Comparison of ENCODE assay signal across 39 cellular contexts in the genomic region with DNA sequence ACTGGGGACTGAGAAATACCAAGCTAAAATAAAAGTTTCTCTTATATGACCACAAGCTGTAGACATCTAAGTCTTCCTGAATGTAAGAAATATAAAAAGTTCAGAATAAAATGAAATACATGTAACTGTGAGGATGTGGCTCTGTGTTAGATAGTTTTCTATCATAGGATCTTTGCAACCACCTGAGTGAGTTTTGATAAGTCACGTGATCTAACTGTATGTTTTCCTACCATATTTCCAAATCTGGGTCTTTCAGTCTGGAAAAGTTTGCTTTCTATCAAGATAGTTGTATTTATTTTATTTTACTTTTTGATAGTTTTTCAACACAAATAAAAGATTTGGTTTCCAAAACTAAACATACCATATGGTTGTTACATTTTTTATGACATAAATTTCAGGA.
"Had no signal": no experiment of that assay in that cellular context is flagged by ENCODE, and none has a peak within 500 bp of the region (broad histone marks: within the 10 kb centered on the region; RNA-seq: fewer than 3 reads in every experiment).

No MANE protein-coding gene starts in this region.

- H3K4me1 ChIP-seq: adrenal gland, ascending aorta, body of pancreas, breast epithelium had no signal

- H3K36me3 ChIP-seq: adrenal gland, ascending aorta, brain microvascular endothelial cell, breast epithelium, cardiac muscle cell had no signal

- H3K9me3 ChIP-seq: adrenal gland, ascending aorta, body of pancreas, breast epithelium had no signal

- H3K4me1 Mint-ChIP-seq: activated naive CD4-positive, alpha-beta T cell treated with anti-CD3 and anti-CD28 coated beads, Interleukin-2, amount 10 ng/mL, durations not matched to agents 7 days and 5 days; activated naive CD4-positive, alpha-beta T cell treated with anti-CD3 and anti-CD28 coated beads, Interleukin-2, amount 50 U/mL, for 24 hours; activated naive CD8-positive, alpha-beta T cell treated with anti-CD3 and anti-CD28 coated beads for 36 hours; activated naive CD8-positive, alpha-beta T cell treated with anti-CD3 and anti-CD28 coated beads, Interleukin-2, amount 10 ng/mL, durations not matched to agents 7 days and 5 days; activated naive CD8-positive, alpha-beta T cell treated with anti-CD3 and anti-CD28 coated beads, Interleukin-2, amount 50 U/mL, for 24 hours; activated T-helper 17 cell treated with anti-CD3 and anti-CD28 coated beads, Interleukin-2, amount 50 U/mL, for 72 hours; brain; central memory CD8-positive, alpha-beta T cell had no signal

- ATAC-seq: activated naive CD4-positive, alpha-beta T cell treated with anti-CD3 and anti-CD28 coated beads, Interleukin-2, amount 50 U/mL, for 72 hours; activated naive CD8-positive, alpha-beta T cell treated with anti-CD3 and anti-CD28 coated beads, Interleukin-2, amount 50 U/mL, for 24 hours; activated T-cell treated with anti-CD3 and anti-CD28 coated beads, Interleukin-2, amount 50 U/mL, for 4 hours; activated T-cell treated with anti-CD3 and anti-CD28 coated beads, Interleukin-2, amount 50 U/mL, for 72 hours; activated T-helper 17 cell treated with anti-CD3 and anti-CD28 coated beads, Interleukin-2, amount 50 U/mL, for 72 hours; body of pancreas had no signal

- H3K27me3 Mint-ChIP-seq: activated naive CD4-positive, alpha-beta T cell treated with anti-CD3 and anti-CD28 coated beads, Interleukin-2, amount 10 ng/mL, durations not matched to agents 7 days and 5 days; activated naive CD4-positive, alpha-beta T cell treated with anti-CD3 and anti-CD28 coated beads, Interleukin-2, amount 50 U/mL, for 24 hours; activated naive CD8-positive, alpha-beta T cell; activated naive CD8-positive, alpha-beta T cell treated with anti-CD3 and anti-CD28 coated beads for 36 hours; activated naive CD8-positive, alpha-beta T cell treated with anti-CD3 and anti-CD28 coated beads, Interleukin-2, amount 10 ng/mL, durations not matched to agents 7 days and 5 days; activated naive CD8-positive, alpha-beta T cell treated with anti-CD3 and anti-CD28 coated beads, Interleukin-2, amount 50 U/mL, for 24 hours; activated T-cell treated with anti-CD3 and anti-CD28 coated beads, Interleukin-2, amount 50 U/mL, for 24 hours; activated T-helper 17 cell treated with anti-CD3 and anti-CD28 coated beads, Interleukin-2, amount 50 U/mL, for 72 hours; central memory CD8-positive, alpha-beta T cell had no signal

- H3K9me3 Mint-ChIP-seq: activated naive CD4-positive, alpha-beta T cell treated with anti-CD3 and anti-CD28 coated beads, Interleukin-2, amount 10 ng/mL, durations not matched to agents 7 days and 5 days; activated naive CD4-positive, alpha-beta T cell treated with anti-CD3 and anti-CD28 coated beads, Interleukin-2, amount 50 U/mL, for 24 hours; activated naive CD8-positive, alpha-beta T cell treated with anti-CD3 and anti-CD28 coated beads, Interleukin-2, amount 10 ng/mL, durations not matched to agents 7 days and 5 days; activated T-cell treated with anti-CD3 and anti-CD28 coated beads, Interleukin-2, amount 50 U/mL, for 24 hours; activated T-cell treated with anti-CD3 and anti-CD28 coated beads, Interleukin-2, amount 50 U/mL, for 4 hours; brain; central memory CD8-positive, alpha-beta T cell had no signal

- H3K27me3 ChIP-seq: adrenal gland, ascending aorta, body of pancreas, brain microvascular endothelial cell, breast epithelium, cardiac muscle cell had no signal

- H3K27ac Mint-ChIP-seq: activated naive CD4-positive, alpha-beta T cell treated with anti-CD3 and anti-CD28 coated beads for 36 hours; activated naive CD4-positive, alpha-beta T cell treated with anti-CD3 and anti-CD28 coated beads, Interleukin-2, amount 10 ng/mL, durations not matched to agents 7 days and 5 days; activated naive CD4-positive, alpha-beta T cell treated with anti-CD3 and anti-CD28 coated beads, Interleukin-2, amount 50 U/mL, for 24 hours; activated naive CD4-positive, alpha-beta T cell treated with anti-CD3 and anti-CD28 coated beads, Interleukin-2, amount 50 U/mL, for 72 hours; activated naive CD8-positive, alpha-beta T cell; activated naive CD8-positive, alpha-beta T cell treated with anti-CD3 and anti-CD28 coated beads for 36 hours; activated naive CD8-positive, alpha-beta T cell treated with anti-CD3 and anti-CD28 coated beads, Interleukin-2, amount 10 ng/mL, durations not matched to agents 7 days and 5 days; activated naive CD8-positive, alpha-beta T cell treated with anti-CD3 and anti-CD28 coated beads, Interleukin-2, amount 50 U/mL, for 24 hours; activated T-cell treated with anti-CD3 and anti-CD28 coated beads, Interleukin-2, amount 50 U/mL, for 24 hours; activated T-cell treated with anti-CD3 and anti-CD28 coated beads, Interleukin-2, amount 50 U/mL, for 72 hours; activated T-helper 17 cell treated with anti-CD3 and anti-CD28 coated beads, Interleukin-2, amount 50 U/mL, for 72 hours; activated T-helper 2 cell treated with anti-CD3 and anti-CD28 coated beads, Interferon-gamma antibody, Interleukin-2, Interleukin-4, amounts not matched to agents 10 μg/mL and 5 μg/mL and 100 μg/mL, durations not matched to agents 14 hours and 24 hours and 36 hours; brain had no signal

- DNase-seq: activated effector memory CD4-positive, alpha-beta T cell treated with anti-CD3 and anti-CD28 coated beads, Interleukin-2, amount 50 U/mL, for 16 hours; activated effector memory CD4-positive, alpha-beta T cell treated with Interleukin-2 at 50 U/mL for 16 hours; activated gamma-delta T cell; activated gamma-delta T cell treated with Interleukin-2 at 50 U/mL for 16 hours; activated naive CD4-positive, alpha-beta T cell; activated naive CD4-positive, alpha-beta T cell treated with anti-CD3 and anti-CD28 coated beads for 36 hours; activated naive CD4-positive, alpha-beta T cell treated with anti-CD3 and anti-CD28 coated beads, Interleukin-2, amount 10 ng/mL, durations not matched to agents 7 days and 5 days; activated naive CD4-positive, alpha-beta T cell treated with anti-CD3 and anti-CD28 coated beads, Interleukin-2, amount 50 U/mL, for 16 hours; activated naive CD4-positive, alpha-beta T cell treated with Interleukin-2 at 50 U/mL for 16 hours; activated naive CD8-positive, alpha-beta T cell treated with anti-CD3 and anti-CD28 coated beads for 36 hours; activated naive CD8-positive, alpha-beta T cell treated with anti-CD3 and anti-CD28 coated beads, Interleukin-2, amount 10 ng/mL, durations not matched to agents 7 days and 5 days; activated naive CD8-positive, alpha-beta T cell treated with anti-CD3 and anti-CD28 coated beads, Interleukin-2, amount 50 U/mL, for 24 hours; activated T-cell treated with anti-CD3 and anti-CD28 coated beads, Interleukin-2, amount 50 U/mL, for 1 hour; activated T-cell treated with anti-CD3 and anti-CD28 coated beads, Interleukin-2, amount 50 U/mL, for 24 hours; activated T-cell treated with anti-CD3 and anti-CD28 coated beads, Interleukin-2, amount 50 U/mL, for 4 hours; activated T-cell treated with anti-CD3 and anti-CD28 coated beads, Interleukin-2, amount 50 U/mL, for 48 hours; activated T-cell treated with anti-CD3 and anti-CD28 coated beads, Interleukin-2, amount 50 U/mL, for 72 hours; adrenal gland; amniotic stem cell; amygdala; anterior cingulate cortex; aorta; body of pancreas; brain microvascular endothelial cell; caudate nucleus; central memory CD4-positive, alpha-beta T cell; cerebellar nuclear complex had no signal

- H3K4me3 Mint-ChIP-seq: activated naive CD4-positive, alpha-beta T cell treated with anti-CD3 and anti-CD28 coated beads for 36 hours; activated naive CD4-positive, alpha-beta T cell treated with anti-CD3 and anti-CD28 coated beads, Interleukin-2, amount 10 ng/mL, durations not matched to agents 7 days and 5 days; activated naive CD4-positive, alpha-beta T cell treated with anti-CD3 and anti-CD28 coated beads, Interleukin-2, amount 50 U/mL, for 24 hours; activated naive CD8-positive, alpha-beta T cell; activated naive CD8-positive, alpha-beta T cell treated with anti-CD3 and anti-CD28 coated beads for 36 hours; activated naive CD8-positive, alpha-beta T cell treated with anti-CD3 and anti-CD28 coated beads, Interleukin-2, amount 10 ng/mL, durations not matched to agents 7 days and 5 days; activated naive CD8-positive, alpha-beta T cell treated with anti-CD3 and anti-CD28 coated beads, Interleukin-2, amount 50 U/mL, for 24 hours; activated T-cell treated with anti-CD3 and anti-CD28 coated beads, Interleukin-2, amount 50 U/mL, for 24 hours; activated T-cell treated with anti-CD3 and anti-CD28 coated beads, Interleukin-2, amount 50 U/mL, for 4 hours; activated T-cell treated with anti-CD3 and anti-CD28 coated beads, Interleukin-2, amount 50 U/mL, for 72 hours; activated T-helper 17 cell treated with anti-CD3 and anti-CD28 coated beads, Interleukin-2, amount 50 U/mL, for 72 hours; brain; central memory CD8-positive, alpha-beta T cell had no signal

- FAIRE-seq: astrocyte, bronchial epithelial cell had no signal

- H3K36me3 Mint-ChIP-seq: activated naive CD4-positive, alpha-beta T cell treated with anti-CD3 and anti-CD28 coated beads, Interleukin-2, amount 10 ng/mL, durations not matched to agents 7 days and 5 days; activated naive CD4-positive, alpha-beta T cell treated with anti-CD3 and anti-CD28 coated beads, Interleukin-2, amount 50 U/mL, for 24 hours; activated naive CD4-positive, alpha-beta T cell treated with anti-CD3 and anti-CD28 coated beads, Interleukin-2, amount 50 U/mL, for 72 hours; activated naive CD8-positive, alpha-beta T cell; activated naive CD8-positive, alpha-beta T cell treated with anti-CD3 and anti-CD28 coated beads for 36 hours; activated naive CD8-positive, alpha-beta T cell treated with anti-CD3 and anti-CD28 coated beads, Interleukin-2, amount 10 ng/mL, durations not matched to agents 7 days and 5 days; brain had no signal

- H3K27ac ChIP-seq: adrenal gland, ascending aorta, body of pancreas, brain microvascular endothelial cell, breast epithelium, cardiac muscle cell had no signal

- H3K4me3 ChIP-seq: adrenal gland, ascending aorta, body of pancreas, breast epithelium, cardiac muscle cell had no signal
